12 cellular contexts compared by ENCODE assay signal in genomic region chr20:50395258-50395729, GRCh38.
DNase-seq lines count a peak whose midpoint lies in the region; ATAC-seq, FAIRE-seq and TF ChIP-seq lines count a peak whose summit lies in the region.
"Had no signal": no experiment of that assay in that cellular context is flagged by ENCODE, and none has a peak within 500 bp of the region (broad histone marks: within the 10 kb centered on the region; RNA-seq: fewer than 3 reads in every experiment).

No MANE protein-coding gene starts in this region.

- DNase-seq in RCC 7860 (ENCODE audit: low spot score) (peak; percentile 13), fibroblast of pulmonary artery (ENCODE audit: low read depth) (peak; percentile 32), ureter (ENCODE audit: low spot score) (peak; percentile 80), NOMO-1 (lab: John Stamatoyannopoulos, UW; ENCODE audit: unreplicated experiment in 2 of 2) (no peak), cerebellum (ENCODE audit: low spot score) (no peak)
- no peak for DNase-seq in activated CD4-positive, alpha-beta memory T cell treated with anti-CD3 and anti-CD28 coated beads for 36 hours
- DNase-seq: activated T-cell treated with anti-CD3 and anti-CD28 coated beads, Interleukin-2, amount 50 U/mL, for 4 hours; NCI-H774 had no signal

- H3K9me3 ChIP-seq in mucosa of rectum (ENCODE audit: control insufficient read depth in 2 of 2, low read length in 2 of 2): no peaks in the 10 kb centered on the region

- POLR2A ChIA-PET in activated CD4-positive, alpha-beta memory T cell treated with anti-CD3 and anti-CD28 coated beads for 36 hours (lab: Charles Lee): no interaction called here

- peak overlapping the region; percentile 24 to 51 for H3K27ac ChIP-seq in mucosa of rectum (ENCODE audit: low read depth in 2 of 2, low read length in 2 of 2)

- no peak for TF ChIP-seq CTCF in fibroblast of pulmonary artery (IDR thresholded peaks at IDR 0.05; ENCODE audit: low read length, missing control alignments)

- H3K9ac ChIP-seq in mucosa of rectum (ENCODE audit: low read depth in 1 of 2, low read length in 2 of 2): no peak overlapping the region

- no peak for ATAC-seq in HG02763 (IDR thresholded peaks at IDR 0.05; ENCODE audit: unreplicated experiment)
- ATAC-seq: activated T-cell treated with anti-CD3 and anti-CD28 coated beads, Interleukin-2, amount 50 U/mL, for 4 hours had no signal

- no peaks in the 10 kb centered on the region for H3K36me3 ChIP-seq in mucosa of rectum (ENCODE audit: control insufficient read depth in 2 of 2, insufficient read depth in 2 of 2, low read length in 2 of 2)

- CTCF ChIA-PET in activated CD4-positive, alpha-beta memory T cell treated with anti-CD3 and anti-CD28 coated beads for 36 hours (lab: Charles Lee): no interaction called here

- H3K36me3 Mint-ChIP-seq in activated CD4-positive, alpha-beta memory T cell treated with anti-CD3 and anti-CD28 coated beads for 36 hours: no peaks in the 10 kb centered on the region

- no peaks in the 10 kb centered on the region for H3K27me3 ChIP-seq in mucosa of rectum (ENCODE audit: control insufficient read depth in 2 of 2, insufficient read depth in 2 of 2, low read length in 2 of 2)

- H3K27ac Mint-ChIP-seq in activated CD4-positive, alpha-beta memory T cell treated with anti-CD3 and anti-CD28 coated beads for 36 hours: no peak overlapping the region

- H3K9me3 Mint-ChIP-seq in activated CD4-positive, alpha-beta memory T cell treated with anti-CD3 and anti-CD28 coated beads for 36 hours: no peaks in the 10 kb centered on the region
- H3K9me3 Mint-ChIP-seq: activated T-cell treated with anti-CD3 and anti-CD28 coated beads, Interleukin-2, amount 50 U/mL, for 4 hours had no signal

- FAIRE-seq in RCC 7860 (lab: Jason Lieb, UNC): no peak
- FAIRE-seq: endometrium, TTC549 had no signal

- no peak overlapping the region for H3K4me3 Mint-ChIP-seq in activated CD4-positive, alpha-beta memory T cell treated with anti-CD3 and anti-CD28 coated beads for 36 hours
- H3K4me3 Mint-ChIP-seq: activated T-cell treated with anti-CD3 and anti-CD28 coated beads, Interleukin-2, amount 50 U/mL, for 4 hours had no signal

- H3K4me1 ChIP-seq in mucosa of rectum (ENCODE audit: control insufficient read depth in 2 of 2, insufficient read depth in 2 of 2, low read length in 2 of 2): peaks cover 21 to 27% of the 10 kb centered on the region in 2 donors

- intact Hi-C loops in activated CD4-positive, alpha-beta memory T cell treated with anti-CD3 and anti-CD28 coated beads for 36 hours (cut with micrococcal nuclease): no loop called here

- peaks cover 2% of the 10 kb centered on the region for H3K27me3 Mint-ChIP-seq in activated CD4-positive, alpha-beta memory T cell treated with anti-CD3 and anti-CD28 coated beads for 36 hours

- H3K4me1 Mint-ChIP-seq in activated CD4-positive, alpha-beta memory T cell treated with anti-CD3 and anti-CD28 coated beads for 36 hours (ENCODE audit: low read depth): peaks cover 6% of the 10 kb centered on the region

- no peak overlapping the region for H3K4me3 ChIP-seq in fibroblast of pulmonary artery (replicated peaks; ENCODE audit: low read depth, low read length)
- no peak overlapping the region for H3K4me3 ChIP-seq in mucosa of rectum (ENCODE audit: low read length in 2 of 2)

Comparison
In these comparisons a context has a peak if more than half of its experiments do, and no peak if none do; other contexts are left out.
1. DNase-seq: peak in RCC 7860 (single experiment), fibroblast of pulmonary artery (single experiment) and ureter (single experiment); none in NOMO-1 (0 of 2), cerebellum (single experiment) and activated CD4-positive, alpha-beta memory T cell treated with anti-CD3 and anti-CD28 coated beads for 36 hours (single experiment).